In genomic region chr5:157558089-157558595, GRCh38 we compare ENCODE assay signal across 10 cellular contexts. TPM values are rescaled to one million over a fixed set of nuclear protein-coding genes. Genes with fewer than 3 reads are reported as not detected.
DNase-seq lines count a peak whose midpoint lies in the region; ATAC-seq and TF ChIP-seq lines count a peak whose summit lies in the region.
"Had no signal": no experiment of that assay in that cellular context is flagged by ENCODE, and none has a peak within 500 bp of the region (broad histone marks: within the 10 kb centered on the region; RNA-seq: fewer than 3 reads in every experiment).

No MANE protein-coding gene starts in this region.

- no peak overlapping the region for H3K4me3 ChIP-seq in astrocyte of the cerebellum (ENCODE audit: low read depth, low read length)
- H3K4me3 ChIP-seq: body of pancreas had no signal

- ATAC-seq in HG02852 (IDR thresholded peaks at IDR 0.05; ENCODE audit: unreplicated experiment): no peak
- ATAC-seq in HG03139 (IDR thresholded peaks at IDR 0.05; ENCODE audit: unreplicated experiment): no peak
- ATAC-seq in HG02981 (IDR thresholded peaks at IDR 0.05; ENCODE audit: unreplicated experiment): no peak
- ATAC-seq: activated CD4-positive, alpha-beta T cell treated with anti-CD3 and anti-CD28 coated beads for 36 hours; body of pancreas had no signal

- DNase-seq in ACHN: peak; percentile 53
- DNase-seq in HT-29 (ENCODE audit: low spot score): peak; percentile 16
- DNase-seq in astrocyte of the cerebellum (ENCODE audit: low read depth): peak; percentile 95
- peak; percentile 79 for DNase-seq in left kidney (ENCODE audit: low read depth, low spot score)
- no peak for DNase-seq in NCI-H1930 (lab: John Stamatoyannopoulos, UW)
- DNase-seq: activated CD4-positive, alpha-beta T cell treated with anti-CD3 and anti-CD28 coated beads for 36 hours; body of pancreas had no signal

- in situ Hi-C loops in ACHN (cut with HindIII; ENCODE audit: low pct_ligation_motif_present, low pct_unique_long_range_greater_than_20kb, low sequenced_read_pairs): no loop called here
- in situ Hi-C loops in astrocyte of the cerebellum (cut with HindIII; ENCODE audit: low sequenced_read_pairs): no loop called here

- no peak for TF ChIP-seq CTCF in astrocyte of the cerebellum (IDR thresholded peaks at IDR 0.05; ENCODE audit: low read depth, low read length, missing control alignments)

RNA-seq across cellular contexts. Expression of gene ADAM19, which starts 17.4 kb away (rescaled TPM):
- total RNA-seq in HT-29 (2014; rRNA removed; shearing (Covaris generic)): 9.3 and 11.2 TPM in 2 replicates

Comparison
In these comparisons a context has a peak if more than half of its experiments do, and no peak if none do; other contexts are left out.
1. DNase-seq: peak in ACHN (single experiment), HT-29 (single experiment), astrocyte of the cerebellum (single experiment) and left kidney (single experiment); none in NCI-H1930 (0 of 2).